ENCODE assay signal across 9 cellular contexts in genomic region chr20:2871555-2872303, GRCh38. TPM values are rescaled to one million over a fixed set of nuclear protein-coding genes. Genes with fewer than 3 reads are reported as not detected.
DNase-seq lines count a peak whose midpoint lies in the region; ATAC-seq, FAIRE-seq and TF ChIP-seq lines count a peak whose summit lies in the region.
"Had no signal": no experiment of that assay in that cellular context is flagged by ENCODE, and none has a peak within 500 bp of the region (broad histone marks: within the 10 kb centered on the region; RNA-seq: fewer than 3 reads in every experiment).

No MANE protein-coding gene starts in this region.

- peak overlapping the region in 2 of 11 experiments; percentile 93 to 98; a peak in 3 of 22 replicates for H3K27ac ChIP-seq in BLaER1 treated with 17β-estradiol and CSF1 and Interleukin-3, amounts not matched to agents 10 nM and 100 nM
- no peak overlapping the region for H3K27ac ChIP-seq in Karpas-422 (ENCODE audit: low read length)
- H3K27ac ChIP-seq in duodenal mucosa (ENCODE audit: low read depth, low read length) = no peak overlapping the region
- no peak overlapping the region for H3K27ac ChIP-seq in neuronal stem cell (replicated peaks; ENCODE audit: low read length)

- H3K79me1 ChIP-seq in neuronal stem cell (ENCODE audit: low read depth, low read length) = no peaks in the 10 kb centered on the region

- H4K91ac ChIP-seq in neuronal stem cell (ENCODE audit: low read depth, low read length, poor library complexity) = no peak overlapping the region

- H2AFZ ChIP-seq in Karpas-422 (ENCODE audit: low read length) (no peak overlapping the region), neuronal stem cell (ENCODE audit: low read length) (no peak overlapping the region)

- ATAC-seq in GM19395 (IDR thresholded peaks at IDR 0.05; ENCODE audit: unreplicated experiment) (no peak), HG02642 (IDR thresholded peaks at IDR 0.05; ENCODE audit: poor library complexity, unreplicated experiment) (no peak), HG02870 (IDR thresholded peaks at IDR 0.05; ENCODE audit: unreplicated experiment) (no peak)

- no peak for TF ChIP-seq POLR2A in GM12892 (IDR thresholded peaks at IDR 0.05; ENCODE audit: low read depth, low read length)

- peak overlapping the region; percentile 80 to 98 (median 90) for H3K4me3 ChIP-seq in BLaER1 treated with 17β-estradiol and CSF1 and Interleukin-3, amounts not matched to agents 10 nM and 100 nM
- peak overlapping the region; percentile 100; the same call in 1 of the 2 replicates for H3K4me3 ChIP-seq in Karpas-422 (ENCODE audit: low read length)
- H3K4me3 ChIP-seq in duodenal mucosa (ENCODE audit: low read depth in 1 of 2, low read length in 2 of 2) = peak overlapping the region; percentile 74 to 77
- H3K4me3 ChIP-seq in neuronal stem cell (ENCODE audit: low read length in 2 of 2) = peak overlapping the region in 1 of 2 donors; percentile 86

- peaks cover 9 to 31% (median 28%) of the 10 kb centered on the region in 11 experiments; a peak in 20 of 22 replicates for H4K20me1 ChIP-seq in BLaER1 treated with 17β-estradiol and CSF1 and Interleukin-3, amounts not matched to agents 10 nM and 100 nM
- no peaks in the 10 kb centered on the region for H4K20me1 ChIP-seq in Karpas-422 (ENCODE audit: insufficient read depth, low read depth, low read length)

- H3K9ac ChIP-seq in BLaER1 treated with 17β-estradiol and CSF1 and Interleukin-3, amounts not matched to agents 10 nM and 100 nM = peak overlapping the region; percentile 91 to 99 (median 95); a peak in 18 of 22 replicates
- H3K9ac ChIP-seq in Karpas-422 (ENCODE audit: low read length) (peak overlapping the region; percentile 98; the same call in 1 of the 2 replicates), duodenal mucosa (ENCODE audit: low read depth in 1 of 2, low read length in 2 of 2) (no peak overlapping the region), neuronal stem cell (ENCODE audit: low read depth, low read length, poor library complexity) (peak overlapping the region; percentile 87)

- peak overlapping the region; percentile 77 for H2BK120ac ChIP-seq in neuronal stem cell (ENCODE audit: low read depth, low read length)

- peaks cover 5 to 23% (median 19%) of the 10 kb centered on the region in 11 experiments; a peak in 19 of 22 replicates for H3K27me3 ChIP-seq in BLaER1 treated with 17β-estradiol and CSF1 and Interleukin-3, amounts not matched to agents 10 nM and 100 nM
- H3K27me3 ChIP-seq in Karpas-422 (ENCODE audit: low read length) (no peaks in the 10 kb centered on the region), duodenal mucosa (ENCODE audit: control insufficient read depth in 1 of 2, insufficient read depth in 2 of 2, low read length in 2 of 2) (peaks cover 4 to 6% of the 10 kb centered on the region in 2 donors), neuronal stem cell (ENCODE audit: control insufficient read depth in 3 of 3, insufficient read depth in 3 of 3, low read depth in 1 of 3, low read length in 3 of 3) (peaks cover 0 to 4% (median 0%) of the 10 kb centered on the region in 3 experiments)

- peak overlapping the region; percentile 5 for H4K8ac ChIP-seq in neuronal stem cell (ENCODE audit: low read depth, low read length)

- H3K9me2 ChIP-seq in Karpas-422 (replicated peaks; ENCODE audit: insufficient read depth, low read length) = no peaks in the 10 kb centered on the region

- H2AK5ac ChIP-seq in neuronal stem cell (ENCODE audit: low read depth, low read length) = no peak overlapping the region

- WGBS in neuronal stem cell (ENCODE audit: extremely low coverage in 2 of 2, insufficient read length in 2 of 2, insufficient replicate concordance in 1 of 2), 2 donors = no CpG with 5 or more reads among the region's 22 CpGs

- no peak overlapping the region for H3K4ac ChIP-seq in neuronal stem cell (ENCODE audit: low read length)

- FAIRE-seq in GM12892 (lab: Jason Lieb, UNC) = no peak

- H2BK5ac ChIP-seq in neuronal stem cell (ENCODE audit: low read length) = no peak overlapping the region

- H3K18ac ChIP-seq in neuronal stem cell (ENCODE audit: low read length) = peak overlapping the region; percentile 94

- H2BK12ac ChIP-seq in neuronal stem cell (ENCODE audit: low read length) = no peak overlapping the region

- peaks cover 61 to 83% (median 71%) of the 10 kb centered on the region in 10 experiments for H3K4me1 ChIP-seq in BLaER1 treated with 17β-estradiol and CSF1 and Interleukin-3, amounts not matched to agents 10 nM and 100 nM
- H3K4me1 ChIP-seq in Karpas-422 (ENCODE audit: low read length) (peaks cover 38% of the 10 kb centered on the region), duodenal mucosa (ENCODE audit: control insufficient read depth in 1 of 2, insufficient read depth in 2 of 2, low read length in 2 of 2) (peaks cover 28 to 36% of the 10 kb centered on the region in 2 donors), neuronal stem cell (ENCODE audit: control insufficient read depth in 2 of 2, insufficient read depth in 1 of 2, low read depth in 1 of 2, low read length in 2 of 2) (peaks cover 12 to 19% of the 10 kb centered on the region in 2 donors)

- peak overlapping the region; percentile 26 for H3K14ac ChIP-seq in neuronal stem cell (ENCODE audit: low read length)

- DNase-seq in Karpas-422 = no peak
- DNase-seq in neuronal stem cell (ENCODE audit: low spot score) = no peak
- DNase-seq in GM12892 (ENCODE audit: insufficient read length) = no peak

- peak overlapping the region; percentile 32 for H2BK15ac ChIP-seq in neuronal stem cell (ENCODE audit: low read length)

- H3K79me2 ChIP-seq in Karpas-422 (ENCODE audit: low read length) = peaks cover 32% of the 10 kb centered on the region

- peaks cover 2 to 20% (median 10%) of the 10 kb centered on the region in 11 experiments; a peak in 18 of 22 replicates for H3K36me3 ChIP-seq in BLaER1 treated with 17β-estradiol and CSF1 and Interleukin-3, amounts not matched to agents 10 nM and 100 nM
- H3K36me3 ChIP-seq in Karpas-422 (ENCODE audit: insufficient read depth, low read length) = peaks cover 5% of the 10 kb centered on the region; the same call in 1 of the 2 replicates
- peaks cover 0 to 1% of the 10 kb centered on the region in 2 donors for H3K36me3 ChIP-seq in duodenal mucosa (ENCODE audit: control insufficient read depth in 1 of 2, insufficient read depth in 2 of 2, low read length in 2 of 2)
- peaks cover 3 to 26% of the 10 kb centered on the region in 2 donors for H3K36me3 ChIP-seq in neuronal stem cell (replicated peaks in 1 of 2; ENCODE audit: control insufficient read depth in 2 of 2, insufficient read depth in 2 of 2, low read length in 2 of 2)

- H3K4me2 ChIP-seq in BLaER1 treated with 17β-estradiol and CSF1 and Interleukin-3, amounts not matched to agents 10 nM and 100 nM = peak overlapping the region; percentile 93 to 100 (median 97)
- H3K4me2 ChIP-seq in Karpas-422 (ENCODE audit: low read depth, low read length, poor library complexity, severe bottlenecking) (peak overlapping the region; percentile 95), neuronal stem cell (ENCODE audit: insufficient read depth, low read length, poor library complexity, severe bottlenecking) (peak overlapping the region; percentile 93)

- H3K9me3 ChIP-seq in BLaER1 treated with 17β-estradiol and CSF1 and Interleukin-3, amounts not matched to agents 10 nM and 100 nM (replicated peaks in 1 of 11) = no peaks in the 10 kb centered on the region
- H3K9me3 ChIP-seq in Karpas-422 (ENCODE audit: low read length) (no peaks in the 10 kb centered on the region), duodenal mucosa (ENCODE audit: control insufficient read depth in 1 of 2, low read length in 2 of 2) (no peaks in the 10 kb centered on the region), neuronal stem cell (replicated peaks in 1 of 2; ENCODE audit: control insufficient read depth in 2 of 2, insufficient read depth in 1 of 2, low read depth in 1 of 2, low read length in 2 of 2) (no peaks in the 10 kb centered on the region)

- peak overlapping the region; percentile 46 for H3K23ac ChIP-seq in neuronal stem cell (ENCODE audit: low read depth, low read length, poor library complexity)

RNA-seq across cellular contexts. Expression of gene PTPRA, which starts 1.6 kb away (rescaled TPM):
- 45.2 and 58.4 TPM in 2 replicates for total RNA-seq in Karpas-422 (2014; rRNA removed; shearing (Covaris generic); ENCODE audit: low replicate concordance)
- 149 TPM for polyA plus RNA-seq in neuronal stem cell (2013, experiment 1 of 2)
- polyA plus RNA-seq in neuronal stem cell (2013, experiment 2 of 2) = 143 TPM
- 37.4 TPM for polyA plus RNA-seq in GM12892 (2012; ENCODE audit: missing spikeins)

RNA-seq across cellular contexts. Expression of gene VPS16, which starts 31.2 kb away (rescaled TPM):
- 24.7 and 38.2 TPM in 2 replicates for total RNA-seq in Karpas-422 (2014; rRNA removed; shearing (Covaris generic); ENCODE audit: low replicate concordance)
- polyA plus RNA-seq in neuronal stem cell (2013, experiment 1 of 2) = 19.8 TPM
- polyA plus RNA-seq in neuronal stem cell (2013, experiment 2 of 2) = 18.6 TPM
- polyA plus RNA-seq in GM12892 (2012; ENCODE audit: missing spikeins) = 21.5 TPM

RNA-seq across cellular contexts. Expression of gene PCED1A, which starts 31.3 kb away (rescaled TPM):
- 19.0 and 20.3 TPM in 2 replicates for total RNA-seq in Karpas-422 (2014; rRNA removed; shearing (Covaris generic); ENCODE audit: low replicate concordance)
- 61.0 TPM for polyA plus RNA-seq in neuronal stem cell (2013, experiment 1 of 2)
- 61.2 TPM for polyA plus RNA-seq in neuronal stem cell (2013, experiment 2 of 2)
- 23.3 TPM for polyA plus RNA-seq in GM12892 (2012; ENCODE audit: missing spikeins)

RNA-seq across cellular contexts. Expression of gene TMEM239, which starts 55.6 kb away (rescaled TPM):
- total RNA-seq in Karpas-422 (2014; rRNA removed; shearing (Covaris generic); ENCODE audit: low replicate concordance) = not detected in 2 replicates
- not detected for polyA plus RNA-seq in neuronal stem cell (2013, experiment 1 of 2)
- polyA plus RNA-seq in neuronal stem cell (2013, experiment 2 of 2) = not detected
- not detected for polyA plus RNA-seq in GM12892 (2012; ENCODE audit: missing spikeins)
- total RNA-seq: renal cortical epithelial cell had no signal

RNA-seq across cellular contexts. Expression of gene C20orf141, which starts 56.9 kb away (rescaled TPM):
- not detected in 2 replicates for total RNA-seq in Karpas-422 (2014; rRNA removed; shearing (Covaris generic); ENCODE audit: low replicate concordance)
- polyA plus RNA-seq in neuronal stem cell (2013, experiment 1 of 2) = not detected
- polyA plus RNA-seq in neuronal stem cell (2013, experiment 2 of 2) = not detected
- not detected for polyA plus RNA-seq in GM12892 (2012; ENCODE audit: missing spikeins)
- total RNA-seq: renal cortical epithelial cell had no signal

Comparison
In these comparisons a context has a peak if more than half of its experiments do, and no peak if none do; other contexts are left out.
1. H3K9ac ChIP-seq: peak in BLaER1 treated with 17β-estradiol and CSF1 and Interleukin-3, amounts not matched to agents 10 nM and 100 nM (11 of 11), Karpas-422 (single experiment) and neuronal stem cell (single experiment); none in duodenal mucosa (0 of 2).
2. Peak in every context shown above with its lines, with median percentiles within 50 percentile points of each other: H3K4me2 ChIP-seq.